ENCODE assay signal across 12 cellular contexts in the genomic region with DNA sequence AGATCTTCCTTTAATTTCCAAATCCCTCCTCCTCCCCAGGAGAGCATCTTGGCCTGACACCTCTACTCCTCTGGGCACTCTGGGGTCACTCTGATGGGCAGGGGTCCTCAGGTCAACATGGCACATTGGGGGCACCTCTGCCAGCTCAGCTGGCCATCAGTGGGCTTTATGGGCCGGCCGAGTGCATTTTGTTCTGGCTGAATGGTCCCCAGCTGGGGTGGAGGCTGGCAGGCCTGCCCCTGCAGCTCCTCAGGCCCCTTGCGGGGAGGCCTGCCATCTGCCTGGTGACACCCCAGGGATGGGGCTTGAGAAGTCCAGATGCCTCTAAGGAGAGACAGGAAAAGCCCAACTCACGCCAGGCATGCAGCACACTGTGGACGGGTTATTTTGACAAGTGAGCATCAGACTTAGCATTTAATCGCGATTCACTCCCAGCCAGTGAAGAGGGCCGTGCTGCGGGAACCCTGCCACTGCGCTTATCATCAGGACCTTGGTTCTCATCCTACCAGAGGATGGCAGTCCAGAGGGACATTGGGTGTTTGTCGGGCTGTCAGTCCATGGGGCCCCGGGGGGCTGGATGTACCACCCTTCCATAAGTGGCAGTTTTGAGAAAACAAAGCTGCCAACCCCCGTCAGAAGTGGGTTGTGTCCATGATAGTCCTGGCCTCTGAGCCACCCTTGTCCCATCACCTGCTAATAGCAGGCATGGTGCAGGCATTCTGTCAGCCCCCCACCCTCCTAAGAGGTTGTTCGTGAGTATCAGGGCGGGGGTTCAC. TPM values are rescaled to one million over a fixed set of nuclear protein-coding genes. Genes with fewer than 3 reads are reported as not detected.
DNase-seq lines count a peak whose midpoint lies in the region; ATAC-seq and TF ChIP-seq lines count a peak whose summit lies in the region.
"Had no signal": no experiment of that assay in that cellular context is flagged by ENCODE, and none has a peak within 500 bp of the region (broad histone marks: within the 10 kb centered on the region; RNA-seq: fewer than 3 reads in every experiment).

No MANE protein-coding gene starts in this region.

- H3K79me2 ChIP-seq in hepatocyte, result peaks cover 98% of the 10 kb centered on the region

- no peak for TF ChIP-seq EP300 in suprapubic skin (IDR thresholded peaks at IDR 0.05)

- H3K4me3 ChIP-seq in hepatocyte, result no peak overlapping the region
- H3K4me3 ChIP-seq in suprapubic skin, result no peak overlapping the region

- H3K4me1 ChIP-seq in hepatocyte (ENCODE audit: insufficient read depth) (peaks cover 47% of the 10 kb centered on the region), suprapubic skin (peaks cover 48% of the 10 kb centered on the region)

- H3K9me2 ChIP-seq in hepatocyte (replicated peaks; ENCODE audit: insufficient read depth), result no peaks in the 10 kb centered on the region

- H3K36me3 Mint-ChIP-seq in activated naive CD8-positive, alpha-beta T cell treated with anti-CD3 and anti-CD28 coated beads, Interleukin-2, amount 10 ng/mL, durations not matched to agents 7 days and 5 days, result no peaks in the 10 kb centered on the region
- H3K36me3 Mint-ChIP-seq in activated naive CD8-positive, alpha-beta T cell treated with anti-CD3 and anti-CD28 coated beads for 36 hours, result no peaks in the 10 kb centered on the region
- no peaks in the 10 kb centered on the region for H3K36me3 Mint-ChIP-seq in natural killer cell treated with Interleukin-12 subunit alpha and Interleukin-12 subunit beta and Interleukin-15 and Interleukin-18, amount 100 ng/mL, for 72 hours

- WGBS in hepatocyte (ENCODE audit: low lambda C conversion rate, missing lambda C conversion rate), result 92% methylated on average over 15 of the region's 15 CpGs
- WGBS in suprapubic skin, result 85% methylated on average over 12 of the region's 15 CpGs

- H4K20me1 ChIP-seq in hepatocyte (ENCODE audit: insufficient read depth, poor library complexity, severe bottlenecking), result peaks cover 57% of the 10 kb centered on the region

- TF ChIP-seq CTCF in hepatocyte (IDR thresholded peaks at IDR 0.05; ENCODE audit: poor library complexity) (no peak), suprapubic skin (IDR thresholded peaks at IDR 0.05) (no peak)

- no peaks in the 10 kb centered on the region for H3K36me3 ChIP-seq in hepatocyte (replicated peaks; ENCODE audit: insufficient read depth, low read depth)
- H3K36me3 ChIP-seq in suprapubic skin, result no peaks in the 10 kb centered on the region

- H2AFZ ChIP-seq in hepatocyte, result no peak overlapping the region

- H3K27me3 ChIP-seq in hepatocyte, result no peaks in the 10 kb centered on the region
- no peaks in the 10 kb centered on the region for H3K27me3 ChIP-seq in suprapubic skin

- peak; percentile 22 for DNase-seq in activated naive CD8-positive, alpha-beta T cell treated with anti-CD3 and anti-CD28 coated beads, Interleukin-2, amount 10 ng/mL, durations not matched to agents 7 days and 5 days
- no peak for DNase-seq in activated naive CD8-positive, alpha-beta T cell treated with anti-CD3 and anti-CD28 coated beads for 36 hours
- DNase-seq in NCI-H524 treated with DMSO at 0.1 percent for 48 hours (lab: John Stamatoyannopoulos, UW) (peak; percentile 69), hepatocyte (ENCODE audit: low spot score) (peak; percentile 6), suprapubic skin (ENCODE audit: low spot score in 2 of 2) (peak; percentile 52 to 67)
- no peak for DNase-seq in natural killer cell treated with Interleukin-12 subunit alpha and Interleukin-12 subunit beta and Interleukin-15 and Interleukin-18, amount 100 ng/mL, for 72 hours (ENCODE audit: low spot score)
- no peak for DNase-seq in activated CD4-positive, alpha-beta T cell treated with anti-CD3 and anti-CD28 coated beads for 4 hours
- DNase-seq: activated naive CD4-positive, alpha-beta T cell treated with Interleukin-2 at 50 U/mL for 16 hours; effector CD8-positive, alpha-beta T cell; NCI-H1417 treated with DMSO at 0.1 percent for 48 hours had no signal

- H3K27ac ChIP-seq in hepatocyte, result peak overlapping the region; percentile 92
- H3K27ac ChIP-seq in suprapubic skin, result no peak overlapping the region
- H3K27ac ChIP-seq: KMS-11 had no signal

- H3K27ac Mint-ChIP-seq in activated naive CD8-positive, alpha-beta T cell treated with anti-CD3 and anti-CD28 coated beads, Interleukin-2, amount 10 ng/mL, durations not matched to agents 7 days and 5 days, result no peak overlapping the region
- no peak overlapping the region for H3K27ac Mint-ChIP-seq in activated naive CD8-positive, alpha-beta T cell treated with anti-CD3 and anti-CD28 coated beads for 36 hours
- H3K27ac Mint-ChIP-seq in natural killer cell treated with Interleukin-12 subunit alpha and Interleukin-12 subunit beta and Interleukin-15 and Interleukin-18, amount 100 ng/mL, for 72 hours, result no peak overlapping the region

- no peak for TF ChIP-seq POLR2A in suprapubic skin (IDR thresholded peaks at IDR 0.05)

- H3K9me3 ChIP-seq in hepatocyte (ENCODE audit: low read depth), result no peaks in the 10 kb centered on the region
- H3K9me3 ChIP-seq in suprapubic skin, result no peaks in the 10 kb centered on the region

- POLR2A ChIA-PET in activated naive CD8-positive, alpha-beta T cell treated with anti-CD3 and anti-CD28 coated beads, Interleukin-2, amount 10 ng/mL, durations not matched to agents 7 days and 5 days (lab: Charles Lee), result interaction anchor here (0.6 kb wide), 1 partner anchor 38 kb away, joined by 3 read pairs; no protein-coding TSS in a partner anchor

- no peaks in the 10 kb centered on the region for H3K9me3 Mint-ChIP-seq in activated naive CD8-positive, alpha-beta T cell treated with anti-CD3 and anti-CD28 coated beads, Interleukin-2, amount 10 ng/mL, durations not matched to agents 7 days and 5 days
- no peaks in the 10 kb centered on the region for H3K9me3 Mint-ChIP-seq in activated naive CD8-positive, alpha-beta T cell treated with anti-CD3 and anti-CD28 coated beads for 36 hours
- no peaks in the 10 kb centered on the region for H3K9me3 Mint-ChIP-seq in natural killer cell treated with Interleukin-12 subunit alpha and Interleukin-12 subunit beta and Interleukin-15 and Interleukin-18, amount 100 ng/mL, for 72 hours

- H3K4me3 Mint-ChIP-seq in activated naive CD8-positive, alpha-beta T cell treated with anti-CD3 and anti-CD28 coated beads, Interleukin-2, amount 10 ng/mL, durations not matched to agents 7 days and 5 days, result no peak overlapping the region
- H3K4me3 Mint-ChIP-seq in activated naive CD8-positive, alpha-beta T cell treated with anti-CD3 and anti-CD28 coated beads for 36 hours, result no peak overlapping the region
- H3K4me3 Mint-ChIP-seq in natural killer cell treated with Interleukin-12 subunit alpha and Interleukin-12 subunit beta and Interleukin-15 and Interleukin-18, amount 100 ng/mL, for 72 hours, result no peak overlapping the region

- peak overlapping the region; percentile 33 for H3K4me2 ChIP-seq in hepatocyte
- H3K4me2 ChIP-seq: KMS-11 had no signal

- no peaks in the 10 kb centered on the region for H3K27me3 Mint-ChIP-seq in activated naive CD8-positive, alpha-beta T cell treated with anti-CD3 and anti-CD28 coated beads, Interleukin-2, amount 10 ng/mL, durations not matched to agents 7 days and 5 days
- H3K27me3 Mint-ChIP-seq in activated naive CD8-positive, alpha-beta T cell treated with anti-CD3 and anti-CD28 coated beads for 36 hours, result no peaks in the 10 kb centered on the region
- no peaks in the 10 kb centered on the region for H3K27me3 Mint-ChIP-seq in natural killer cell treated with Interleukin-12 subunit alpha and Interleukin-12 subunit beta and Interleukin-15 and Interleukin-18, amount 100 ng/mL, for 72 hours

- ATAC-seq in activated naive CD8-positive, alpha-beta T cell treated with anti-CD3 and anti-CD28 coated beads, Interleukin-2, amount 10 ng/mL, durations not matched to agents 7 days and 5 days (ENCODE audit: low read depth), result no peak
- no peak for ATAC-seq in GM21717 (IDR thresholded peaks at IDR 0.05; ENCODE audit: unreplicated experiment)
- ATAC-seq in natural killer cell treated with Interleukin-12 subunit alpha and Interleukin-12 subunit beta and Interleukin-15 and Interleukin-18, amount 100 ng/mL, for 72 hours, result no peak

- H3K4me1 Mint-ChIP-seq in activated naive CD8-positive, alpha-beta T cell treated with anti-CD3 and anti-CD28 coated beads, Interleukin-2, amount 10 ng/mL, durations not matched to agents 7 days and 5 days, result peaks cover 29% of the 10 kb centered on the region
- peaks cover 42% of the 10 kb centered on the region for H3K4me1 Mint-ChIP-seq in activated naive CD8-positive, alpha-beta T cell treated with anti-CD3 and anti-CD28 coated beads for 36 hours
- peaks cover 36 to 37% of the 10 kb centered on the region in 2 donors for H3K4me1 Mint-ChIP-seq in natural killer cell treated with Interleukin-12 subunit alpha and Interleukin-12 subunit beta and Interleukin-15 and Interleukin-18, amount 100 ng/mL, for 72 hours (ENCODE audit: low read depth in 2 of 2)

RNA-seq across cellular contexts. Expression of gene PHF2, which starts 21.7 kb away (rescaled TPM):
- total RNA-seq in activated naive CD8-positive, alpha-beta T cell treated with anti-CD3 and anti-CD28 coated beads, Interleukin-2, amount 10 ng/mL, durations not matched to agents 7 days and 5 days, result 10 to 100 TPM; 27.9 to 29.5 TPM
- total RNA-seq in activated naive CD8-positive, alpha-beta T cell treated with anti-CD3 and anti-CD28 coated beads for 36 hours, result 10 to 100 TPM; 14.6 to 15.6 TPM
- total RNA-seq in hepatocyte (18.9 and 19.8 TPM in 2 replicates), suprapubic skin (10 to 100 TPM; 22.6 to 40.2 (median 28.4) TPM)
- 9.5 and 10.5 TPM in 2 replicates for polyA plus RNA-seq in hepatocyte
- 10 to 100 TPM; 14.9 to 19.5 TPM for total RNA-seq in natural killer cell treated with Interleukin-12 subunit alpha and Interleukin-12 subunit beta and Interleukin-15 and Interleukin-18, amount 100 ng/mL, for 72 hours

Comparison
In these comparisons a context has a peak if more than half of its experiments do, and no peak if none do; other contexts are left out.
1. DNase-seq: peak in activated naive CD8-positive, alpha-beta T cell treated with anti-CD3 and anti-CD28 coated beads, Interleukin-2, amount 10 ng/mL, durations not matched to agents 7 days and 5 days (single experiment), NCI-H524 treated with DMSO at 0.1 percent for 48 hours (single experiment), hepatocyte (single experiment) and suprapubic skin (2 of 2); none in activated naive CD8-positive, alpha-beta T cell treated with anti-CD3 and anti-CD28 coated beads for 36 hours (single experiment), natural killer cell treated with Interleukin-12 subunit alpha and Interleukin-12 subunit beta and Interleukin-15 and Interleukin-18, amount 100 ng/mL, for 72 hours (single experiment) and activated CD4-positive, alpha-beta T cell treated with anti-CD3 and anti-CD28 coated beads for 4 hours (0 of 2).